Comparison of ENCODE assay signal across 1 cellular context in the genomic region with DNA sequence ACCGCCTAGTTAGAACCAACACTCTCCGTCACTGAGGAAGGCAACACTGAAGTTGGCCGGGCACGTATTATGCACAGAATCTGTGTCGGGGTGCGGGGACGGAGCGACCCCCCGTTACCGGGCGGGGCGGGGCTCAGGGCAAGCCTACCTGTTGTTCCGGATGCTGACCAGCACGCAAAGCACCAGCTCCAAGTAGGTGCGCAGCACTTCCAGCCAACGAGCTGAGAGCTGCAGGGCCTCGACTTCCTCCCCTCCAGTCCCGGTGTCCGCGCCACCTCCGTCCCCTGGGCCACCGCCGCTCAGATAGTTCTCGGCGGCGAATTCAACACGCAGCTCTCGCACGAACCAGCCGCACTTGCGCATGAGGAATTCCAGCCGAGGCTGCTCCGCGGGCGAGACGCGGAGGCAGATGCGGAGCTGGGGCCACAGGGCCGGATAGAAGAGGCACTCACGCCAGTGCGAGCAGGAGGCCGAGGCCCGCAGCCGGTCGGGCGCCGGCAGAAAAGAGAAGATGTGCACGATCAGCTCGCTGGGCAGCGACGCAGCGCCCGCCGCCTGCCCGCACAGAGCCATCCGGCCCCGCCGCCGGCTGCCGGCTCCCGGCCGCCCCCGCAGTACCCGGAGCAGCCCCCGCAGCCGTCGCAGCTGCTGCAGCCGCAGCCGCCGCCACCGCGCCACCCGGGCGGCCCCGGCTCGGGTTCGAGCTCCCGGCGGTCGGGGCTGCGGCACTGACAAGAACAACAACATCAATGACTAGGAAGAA.
TF ChIP-seq lines count a peak whose summit lies in the region.

No MANE protein-coding gene starts in this region.

TF ChIP-seq in K562, 482 proteins besides CTCF, POLR2A, EP300 and RAD21 (continued from another document):
- no peak for TF ChIP-seq LEF1 (IDR thresholded peaks at IDR 0.05)
- TF ChIP-seq, protein P1, sequence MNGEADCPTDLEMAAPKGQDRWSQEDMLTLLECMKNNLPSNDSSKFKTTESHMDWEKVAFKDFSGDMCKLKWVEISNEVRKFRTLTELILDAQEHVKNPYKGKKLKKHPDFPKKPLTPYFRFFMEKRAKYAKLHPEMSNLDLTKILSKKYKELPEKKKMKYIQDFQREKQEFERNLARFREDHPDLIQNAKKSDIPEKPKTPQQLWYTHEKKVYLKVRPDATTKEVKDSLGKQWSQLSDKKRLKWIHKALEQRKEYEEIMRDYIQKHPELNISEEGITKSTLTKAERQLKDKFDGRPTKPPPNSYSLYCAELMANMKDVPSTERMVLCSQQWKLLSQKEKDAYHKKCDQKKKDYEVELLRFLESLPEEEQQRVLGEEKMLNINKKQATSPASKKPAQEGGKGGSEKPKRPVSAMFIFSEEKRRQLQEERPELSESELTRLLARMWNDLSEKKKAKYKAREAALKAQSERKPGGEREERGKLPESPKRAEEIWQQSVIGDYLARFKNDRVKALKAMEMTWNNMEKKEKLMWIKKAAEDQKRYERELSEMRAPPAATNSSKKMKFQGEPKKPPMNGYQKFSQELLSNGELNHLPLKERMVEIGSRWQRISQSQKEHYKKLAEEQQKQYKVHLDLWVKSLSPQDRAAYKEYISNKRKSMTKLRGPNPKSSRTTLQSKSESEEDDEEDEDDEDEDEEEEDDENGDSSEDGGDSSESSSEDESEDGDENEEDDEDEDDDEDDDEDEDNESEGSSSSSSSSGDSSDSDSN (IDR thresholded peaks at IDR 0.05; ENCODE audit: borderline replicate concordance in 1 of 2, low read depth in 2 of 2, low read length in 2 of 2), result peak in 1 of 2 experiments; percentile 7; a peak in 1 of 4 replicates
- peak; percentile 52; the same call in 1 of the 2 replicates for TF ChIP-seq POLR2AphosphoS5 (IDR thresholded peaks at IDR 0.05; ENCODE audit: control insufficient read depth, insufficient read depth, low read depth, low read length)
- no peak for TF ChIP-seq FOXP1 (CRISPR knock-in tag; IDR thresholded peaks at IDR 0.05)
- TF ChIP-seq CCNT2 (IDR thresholded peaks at IDR 0.05; ENCODE audit: borderline replicate concordance, extremely low read depth, insufficient read length, low read depth, low read length), result peak; percentile 2
- TF ChIP-seq, protein P2, sequence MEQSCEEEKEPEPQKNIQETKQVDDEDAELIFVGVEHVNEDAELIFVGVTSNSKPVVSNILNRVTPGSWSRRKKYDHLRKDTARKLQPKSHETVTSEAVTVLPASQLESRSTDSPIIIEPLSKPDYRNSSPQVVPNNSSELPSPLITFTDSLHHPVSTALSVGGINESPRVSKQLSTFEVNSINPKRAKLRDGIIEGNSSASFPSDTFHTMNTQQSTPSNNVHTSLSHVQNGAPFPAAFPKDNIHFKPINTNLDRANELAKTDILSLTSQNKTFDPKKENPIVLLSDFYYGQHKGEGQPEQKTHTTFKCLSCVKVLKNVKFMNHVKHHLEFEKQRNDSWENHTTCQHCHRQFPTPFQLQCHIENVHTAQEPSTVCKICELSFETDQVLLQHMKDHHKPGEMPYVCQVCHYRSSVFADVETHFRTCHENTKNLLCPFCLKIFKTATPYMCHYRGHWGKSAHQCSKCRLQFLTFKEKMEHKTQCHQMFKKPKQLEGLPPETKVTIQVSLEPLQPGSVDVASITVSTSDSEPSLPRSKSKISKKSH (CRISPR knock-in tag; IDR thresholded peaks at IDR 0.05), result no peak
- TF ChIP-seq ZFX (CRISPR knock-in tag; IDR thresholded peaks at IDR 0.05), result peak; percentile 44
- TF ChIP-seq FOXK2 (conservative IDR thresholded peaks at IDR 0.05 in 1 of 2, IDR thresholded peaks at IDR 0.05 in 1 of 2; ENCODE audit: low read depth in 2 of 2), result peak in 1 of 2 experiments; percentile 12; a peak in 1 of 4 replicates
- TF ChIP-seq TAF7 (tag; IDR thresholded peaks at IDR 0.05), result no peak
- no peak for TF ChIP-seq ZEB2 (IDR thresholded peaks at IDR 0.05)
- no peak for TF ChIP-seq ZSCAN29 (IDR thresholded peaks at IDR 0.05)
- no peak for TF ChIP-seq SOX6 (IDR thresholded peaks at IDR 0.05)
- no peak for TF ChIP-seq MEF2A (IDR thresholded peaks at IDR 0.05; ENCODE audit: control insufficient read depth, low read depth, low read length)
- TF ChIP-seq BCOR (IDR thresholded peaks at IDR 0.05), result peak; percentile 15; the same call in 1 of the 2 replicates
- peak; percentile 88 for TF ChIP-seq RBBP5 (IDR thresholded peaks at IDR 0.05; ENCODE audit: borderline replicate concordance, insufficient read depth, low read length, poor library complexity, severe bottlenecking)
- peak; percentile 70 for TF ChIP-seq RBFOX2 (IDR thresholded peaks at IDR 0.05; ENCODE audit: low read depth, low read length)
- TF ChIP-seq, protein P3, sequence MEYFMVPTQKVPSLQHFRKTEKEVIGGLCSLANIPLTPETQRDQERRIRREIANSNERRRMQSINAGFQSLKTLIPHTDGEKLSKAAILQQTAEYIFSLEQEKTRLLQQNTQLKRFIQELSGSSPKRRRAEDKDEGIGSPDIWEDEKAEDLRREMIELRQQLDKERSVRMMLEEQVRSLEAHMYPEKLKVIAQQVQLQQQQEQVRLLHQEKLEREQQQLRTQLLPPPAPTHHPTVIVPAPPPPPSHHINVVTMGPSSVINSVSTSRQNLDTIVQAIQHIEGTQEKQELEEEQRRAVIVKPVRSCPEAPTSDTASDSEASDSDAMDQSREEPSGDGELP (CRISPR knock-in tag; IDR thresholded peaks at IDR 0.05; ENCODE audit: borderline replicate concordance), result no peak; the same call in 1 of the 2 replicates
- 0 out of 4 replicates have a peak, but pooled peaks of 1 of the 2 experiments have one; percentile 27 for TF ChIP-seq MAZ (CRISPR knock-in tag; conservative IDR thresholded peaks at IDR 0.05 in 1 of 2, IDR thresholded peaks at IDR 0.05 in 1 of 2)
- peak; percentile 27; the same call in 1 of the 2 replicates for TF ChIP-seq ZBTB1 (CRISPR knock-in tag; IDR thresholded peaks at IDR 0.05; ENCODE audit: borderline replicate concordance, low read depth)
- peak; percentile 40 for TF ChIP-seq CHD1 (IDR thresholded peaks at IDR 0.05; ENCODE audit: low read length)
- peak in 1 of 2 experiments; percentile 28; a peak in 1 of 4 replicates for TF ChIP-seq HDAC1 (IDR thresholded peaks at IDR 0.05)
- peak; percentile 72 to 78 for TF ChIP-seq NRF1 (conservative IDR thresholded peaks at IDR 0.05 in 1 of 2, IDR thresholded peaks at IDR 0.05 in 1 of 2)
- 0 out of 4 replicates have a peak, but pooled peaks of 1 of the 2 experiments have one; percentile 12 for TF ChIP-seq FOXA3 (CRISPR knock-in tag; conservative IDR thresholded peaks at IDR 0.05 in 1 of 2, IDR thresholded peaks at IDR 0.05 in 1 of 2)
- TF ChIP-seq SMAD4 (CRISPR knock-in tag; conservative IDR thresholded peaks at IDR 0.05), result 0 out of 2 replicates have a peak, but pooled peaks have one; percentile 46
- TF ChIP-seq, protein P4, sequence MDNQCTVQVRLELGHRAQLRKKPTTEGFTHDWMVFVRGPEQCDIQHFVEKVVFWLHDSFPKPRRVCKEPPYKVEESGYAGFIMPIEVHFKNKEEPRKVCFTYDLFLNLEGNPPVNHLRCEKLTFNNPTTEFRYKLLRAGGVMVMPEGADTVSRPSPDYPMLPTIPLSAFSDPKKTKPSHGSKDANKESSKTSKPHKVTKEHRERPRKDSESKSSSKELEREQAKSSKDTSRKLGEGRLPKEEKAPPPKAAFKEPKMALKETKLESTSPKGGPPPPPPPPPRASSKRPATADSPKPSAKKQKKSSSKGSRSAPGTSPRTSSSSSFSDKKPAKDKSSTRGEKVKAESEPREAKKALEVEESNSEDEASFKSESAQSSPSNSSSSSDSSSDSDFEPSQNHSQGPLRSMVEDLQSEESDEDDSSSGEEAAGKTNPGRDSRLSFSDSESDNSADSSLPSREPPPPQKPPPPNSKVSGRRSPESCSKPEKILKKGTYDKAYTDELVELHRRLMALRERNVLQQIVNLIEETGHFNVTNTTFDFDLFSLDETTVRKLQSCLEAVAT (IDR thresholded peaks at IDR 0.05), result no peak
- peak; percentile 32 for TF ChIP-seq KDM5B (IDR thresholded peaks at IDR 0.05; ENCODE audit: insufficient replicate concordance, low read depth, low read length)
- peak; percentile 83 for TF ChIP-seq TAF1 (IDR thresholded peaks at IDR 0.05; ENCODE audit: control insufficient read depth, extremely low read depth, insufficient read depth, low read length, severe bottlenecking)
- TF ChIP-seq, protein P5, sequence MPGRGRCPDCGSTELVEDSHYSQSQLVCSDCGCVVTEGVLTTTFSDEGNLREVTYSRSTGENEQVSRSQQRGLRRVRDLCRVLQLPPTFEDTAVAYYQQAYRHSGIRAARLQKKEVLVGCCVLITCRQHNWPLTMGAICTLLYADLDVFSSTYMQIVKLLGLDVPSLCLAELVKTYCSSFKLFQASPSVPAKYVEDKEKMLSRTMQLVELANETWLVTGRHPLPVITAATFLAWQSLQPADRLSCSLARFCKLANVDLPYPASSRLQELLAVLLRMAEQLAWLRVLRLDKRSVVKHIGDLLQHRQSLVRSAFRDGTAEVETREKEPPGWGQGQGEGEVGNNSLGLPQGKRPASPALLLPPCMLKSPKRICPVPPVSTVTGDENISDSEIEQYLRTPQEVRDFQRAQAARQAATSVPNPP (IDR thresholded peaks at IDR 0.05; ENCODE audit: borderline replicate concordance, insufficient read depth, insufficient read length), result no peak
- TF ChIP-seq, protein P6, sequence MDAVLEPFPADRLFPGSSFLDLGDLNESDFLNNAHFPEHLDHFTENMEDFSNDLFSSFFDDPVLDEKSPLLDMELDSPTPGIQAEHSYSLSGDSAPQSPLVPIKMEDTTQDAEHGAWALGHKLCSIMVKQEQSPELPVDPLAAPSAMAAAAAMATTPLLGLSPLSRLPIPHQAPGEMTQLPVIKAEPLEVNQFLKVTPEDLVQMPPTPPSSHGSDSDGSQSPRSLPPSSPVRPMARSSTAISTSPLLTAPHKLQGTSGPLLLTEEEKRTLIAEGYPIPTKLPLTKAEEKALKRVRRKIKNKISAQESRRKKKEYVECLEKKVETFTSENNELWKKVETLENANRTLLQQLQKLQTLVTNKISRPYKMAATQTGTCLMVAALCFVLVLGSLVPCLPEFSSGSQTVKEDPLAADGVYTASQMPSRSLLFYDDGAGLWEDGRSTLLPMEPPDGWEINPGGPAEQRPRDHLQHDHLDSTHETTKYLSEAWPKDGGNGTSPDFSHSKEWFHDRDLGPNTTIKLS (IDR thresholded peaks at IDR 0.05; ENCODE audit: borderline replicate concordance, low read depth), result peak; percentile 19; the same call in 1 of the 2 replicates
- peak; percentile 79 for TF ChIP-seq POLR2G (IDR thresholded peaks at IDR 0.05; ENCODE audit: low read depth, low read length)
- TF ChIP-seq, protein P7, sequence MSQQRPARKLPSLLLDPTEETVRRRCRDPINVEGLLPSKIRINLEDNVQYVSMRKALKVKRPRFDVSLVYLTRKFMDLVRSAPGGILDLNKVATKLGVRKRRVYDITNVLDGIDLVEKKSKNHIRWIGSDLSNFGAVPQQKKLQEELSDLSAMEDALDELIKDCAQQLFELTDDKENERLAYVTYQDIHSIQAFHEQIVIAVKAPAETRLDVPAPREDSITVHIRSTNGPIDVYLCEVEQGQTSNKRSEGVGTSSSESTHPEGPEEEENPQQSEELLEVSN (IDR thresholded peaks at IDR 0.05; ENCODE audit: borderline replicate concordance in 1 of 2, extremely low read depth in 1 of 2, insufficient read depth in 1 of 2, insufficient read length in 1 of 2, low read depth in 1 of 2, low read length in 1 of 2, poor library complexity in 1 of 2, severe bottlenecking in 1 of 2), result peak in 1 of 2 experiments; percentile 43
- peak; percentile 62 for TF ChIP-seq SAP30 (IDR thresholded peaks at IDR 0.05; ENCODE audit: borderline replicate concordance, insufficient read depth, low read depth, low read length, poor library complexity, severe bottlenecking)
- TF ChIP-seq JUN (IDR thresholded peaks at IDR 0.05; ENCODE audit: borderline replicate concordance, low read depth, low read length), result no peak
- no peak for TF ChIP-seq JUN (CRISPR knock-in tag; IDR thresholded peaks at IDR 0.05; ENCODE audit: borderline replicate concordance)
- TF ChIP-seq, protein P8, sequence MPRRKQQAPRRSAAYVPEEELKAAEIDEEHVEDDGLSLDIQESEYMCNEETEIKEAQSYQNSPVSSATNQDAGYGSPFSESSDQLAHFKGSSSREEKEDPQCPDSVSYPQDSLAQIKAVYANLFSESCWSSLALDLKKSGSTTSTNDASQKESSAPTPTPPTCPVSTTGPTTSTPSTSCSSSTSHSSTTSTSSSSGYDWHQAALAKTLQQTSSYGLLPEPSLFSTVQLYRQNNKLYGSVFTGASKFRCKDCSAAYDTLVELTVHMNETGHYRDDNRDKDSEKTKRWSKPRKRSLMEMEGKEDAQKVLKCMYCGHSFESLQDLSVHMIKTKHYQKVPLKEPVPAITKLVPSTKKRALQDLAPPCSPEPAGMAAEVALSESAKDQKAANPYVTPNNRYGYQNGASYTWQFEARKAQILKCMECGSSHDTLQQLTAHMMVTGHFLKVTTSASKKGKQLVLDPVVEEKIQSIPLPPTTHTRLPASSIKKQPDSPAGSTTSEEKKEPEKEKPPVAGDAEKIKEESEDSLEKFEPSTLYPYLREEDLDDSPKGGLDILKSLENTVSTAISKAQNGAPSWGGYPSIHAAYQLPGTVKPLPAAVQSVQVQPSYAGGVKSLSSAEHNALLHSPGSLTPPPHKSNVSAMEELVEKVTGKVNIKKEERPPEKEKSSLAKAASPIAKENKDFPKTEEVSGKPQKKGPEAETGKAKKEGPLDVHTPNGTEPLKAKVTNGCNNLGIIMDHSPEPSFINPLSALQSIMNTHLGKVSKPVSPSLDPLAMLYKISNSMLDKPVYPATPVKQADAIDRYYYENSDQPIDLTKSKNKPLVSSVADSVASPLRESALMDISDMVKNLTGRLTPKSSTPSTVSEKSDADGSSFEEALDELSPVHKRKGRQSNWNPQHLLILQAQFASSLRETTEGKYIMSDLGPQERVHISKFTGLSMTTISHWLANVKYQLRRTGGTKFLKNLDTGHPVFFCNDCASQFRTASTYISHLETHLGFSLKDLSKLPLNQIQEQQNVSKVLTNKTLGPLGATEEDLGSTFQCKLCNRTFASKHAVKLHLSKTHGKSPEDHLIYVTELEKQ (CRISPR knock-in tag; IDR thresholded peaks at IDR 0.05), result no peak
- TF ChIP-seq, protein P9, sequence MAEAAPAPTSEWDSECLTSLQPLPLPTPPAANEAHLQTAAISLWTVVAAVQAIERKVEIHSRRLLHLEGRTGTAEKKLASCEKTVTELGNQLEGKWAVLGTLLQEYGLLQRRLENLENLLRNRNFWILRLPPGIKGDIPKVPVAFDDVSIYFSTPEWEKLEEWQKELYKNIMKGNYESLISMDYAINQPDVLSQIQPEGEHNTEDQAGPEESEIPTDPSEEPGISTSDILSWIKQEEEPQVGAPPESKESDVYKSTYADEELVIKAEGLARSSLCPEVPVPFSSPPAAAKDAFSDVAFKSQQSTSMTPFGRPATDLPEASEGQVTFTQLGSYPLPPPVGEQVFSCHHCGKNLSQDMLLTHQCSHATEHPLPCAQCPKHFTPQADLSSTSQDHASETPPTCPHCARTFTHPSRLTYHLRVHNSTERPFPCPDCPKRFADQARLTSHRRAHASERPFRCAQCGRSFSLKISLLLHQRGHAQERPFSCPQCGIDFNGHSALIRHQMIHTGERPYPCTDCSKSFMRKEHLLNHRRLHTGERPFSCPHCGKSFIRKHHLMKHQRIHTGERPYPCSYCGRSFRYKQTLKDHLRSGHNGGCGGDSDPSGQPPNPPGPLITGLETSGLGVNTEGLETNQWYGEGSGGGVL (CRISPR knock-in tag; IDR thresholded peaks at IDR 0.05), result no peak
- TF ChIP-seq ZNF764 (CRISPR knock-in tag; IDR thresholded peaks at IDR 0.05; ENCODE audit: low read depth), result no peak
TF ChIP-seq in K562: peak in this region for 23.
